In the genomic region with DNA sequence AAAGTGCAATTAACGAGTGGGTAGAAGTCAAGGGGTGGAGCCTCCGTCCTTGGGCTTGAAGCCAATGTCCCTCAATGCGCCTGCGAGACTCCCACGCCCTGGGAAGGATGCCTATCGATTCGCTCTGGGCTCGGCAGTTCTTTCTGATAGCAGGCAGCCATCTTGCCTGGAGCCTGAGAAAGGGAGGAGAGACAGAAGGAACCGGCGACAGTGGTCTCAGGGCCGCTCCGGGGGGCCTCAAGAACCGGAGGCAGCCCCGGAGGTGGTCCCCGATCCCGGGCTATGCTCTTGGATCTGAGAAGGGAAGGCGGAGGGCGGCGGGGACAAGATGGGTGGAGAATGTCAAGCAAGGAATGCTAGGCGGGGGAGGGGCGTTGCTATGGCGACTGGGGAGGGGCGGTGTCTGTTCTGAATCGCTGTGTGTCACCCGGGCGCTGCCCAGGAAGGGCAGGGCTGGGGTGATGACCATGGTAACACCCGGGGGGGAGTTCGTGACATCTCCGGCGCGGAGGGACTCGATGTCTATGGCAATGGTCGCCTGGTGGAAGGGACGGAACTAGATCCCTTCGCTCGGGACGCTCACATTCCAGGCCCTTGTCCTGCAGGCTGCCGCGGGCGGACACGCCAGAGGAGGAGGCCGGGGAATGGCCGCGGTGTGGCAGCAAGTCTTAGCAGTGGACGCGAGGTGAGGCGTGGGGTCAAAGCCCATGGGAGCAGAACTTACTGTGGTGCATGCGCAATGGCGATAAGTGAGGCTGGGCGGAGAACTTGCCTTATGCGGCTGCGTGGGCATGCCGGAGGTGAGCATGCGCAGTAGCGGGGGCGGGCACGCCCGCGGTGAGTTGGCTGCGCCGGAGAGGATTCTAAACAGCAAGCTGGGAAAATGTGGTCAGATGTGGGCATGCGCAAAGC, we compare ENCODE assay signal across 1 cellular context.
TF ChIP-seq lines count a peak whose summit lies in the region.

WDR13 (plus strand) TSS at position 140 of the 912 bp plus-strand sequence; CDS start at position 645, 505 bp downstream.

TF ChIP-seq in HepG2, 621 proteins besides CTCF, POLR2A, EP300 and RAD21 (continued from another document and continues in another):
- no peak for TF ChIP-seq RFXAP (CRISPR knock-in tag; IDR thresholded peaks at IDR 0.05; ENCODE audit: borderline replicate concordance)
- no peak; the same call in 1 of the 2 replicates for TF ChIP-seq THAP9 (CRISPR knock-in tag; IDR thresholded peaks at IDR 0.05; ENCODE audit: borderline replicate concordance)
- TF ChIP-seq PRDM15 (CRISPR knock-in tag; IDR thresholded peaks at IDR 0.05), result no peak
- TF ChIP-seq ZNF124 (CRISPR knock-in tag; IDR thresholded peaks at IDR 0.05), result no peak
- TF ChIP-seq CBX2 (IDR thresholded peaks at IDR 0.05; ENCODE audit: low read depth, low read length), result no peak
- no peak for TF ChIP-seq CBX2 (CRISPR knock-in tag; IDR thresholded peaks at IDR 0.05; ENCODE audit: low read depth)
- TF ChIP-seq ZSCAN22 (CRISPR knock-in tag; IDR thresholded peaks at IDR 0.05), result no peak
- no peak for TF ChIP-seq ZNF501 (CRISPR knock-in tag; IDR thresholded peaks at IDR 0.05)
- no peak for TF ChIP-seq SIX1 (CRISPR knock-in tag; IDR thresholded peaks at IDR 0.05; ENCODE audit: borderline replicate concordance)
- no peak for TF ChIP-seq NBN (conservative IDR thresholded peaks at IDR 0.05)
- no peak for TF ChIP-seq ZNF724P (CRISPR knock-in tag; IDR thresholded peaks at IDR 0.05; ENCODE audit: borderline replicate concordance)
- no peak for TF ChIP-seq NONO (IDR thresholded peaks at IDR 0.05)
- no peak; the same call in 1 of the 2 replicates for TF ChIP-seq NONO (CRISPR knock-in tag; conservative IDR thresholded peaks at IDR 0.05)
- no peak for TF ChIP-seq ZSCAN20 (CRISPR knock-in tag; IDR thresholded peaks at IDR 0.05; ENCODE audit: borderline replicate concordance)
- TF ChIP-seq BCL6 (CRISPR knock-in tag; IDR thresholded peaks at IDR 0.05), result no peak
- no peak for TF ChIP-seq ZNF615 (CRISPR knock-in tag; IDR thresholded peaks at IDR 0.05; ENCODE audit: borderline replicate concordance)
- TF ChIP-seq TBL1XR1 (IDR thresholded peaks at IDR 0.05; ENCODE audit: borderline replicate concordance, low read length, partially characterized antibody), result no peak
- TF ChIP-seq GABPB1 (CRISPR knock-in tag; IDR thresholded peaks at IDR 0.05), result no peak; the same call in none of the 2 replicates
- TF ChIP-seq ZNF24 (IDR thresholded peaks at IDR 0.05), result no peak
- TF ChIP-seq ZNF670 (CRISPR knock-in tag; IDR thresholded peaks at IDR 0.05; ENCODE audit: borderline replicate concordance), result no peak
- TF ChIP-seq, protein P1, sequence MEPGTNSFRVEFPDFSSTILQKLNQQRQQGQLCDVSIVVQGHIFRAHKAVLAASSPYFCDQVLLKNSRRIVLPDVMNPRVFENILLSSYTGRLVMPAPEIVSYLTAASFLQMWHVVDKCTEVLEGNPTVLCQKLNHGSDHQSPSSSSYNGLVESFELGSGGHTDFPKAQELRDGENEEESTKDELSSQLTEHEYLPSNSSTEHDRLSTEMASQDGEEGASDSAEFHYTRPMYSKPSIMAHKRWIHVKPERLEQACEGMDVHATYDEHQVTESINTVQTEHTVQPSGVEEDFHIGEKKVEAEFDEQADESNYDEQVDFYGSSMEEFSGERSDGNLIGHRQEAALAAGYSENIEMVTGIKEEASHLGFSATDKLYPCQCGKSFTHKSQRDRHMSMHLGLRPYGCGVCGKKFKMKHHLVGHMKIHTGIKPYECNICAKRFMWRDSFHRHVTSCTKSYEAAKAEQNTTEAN (CRISPR knock-in tag; conservative IDR thresholded peaks at IDR 0.05), result no peak
- TF ChIP-seq CEBPB (IDR thresholded peaks at IDR 0.05; ENCODE audit: borderline replicate concordance, low read depth, low read length), result no peak
- no peak for TF ChIP-seq ZNF713 (CRISPR knock-in tag; IDR thresholded peaks at IDR 0.05)
- no peak for TF ChIP-seq HDAC1 (CRISPR knock-in tag; IDR thresholded peaks at IDR 0.05)
- no peak for TF ChIP-seq ZNF224 (CRISPR knock-in tag; IDR thresholded peaks at IDR 0.05)
- TF ChIP-seq, protein P2, sequence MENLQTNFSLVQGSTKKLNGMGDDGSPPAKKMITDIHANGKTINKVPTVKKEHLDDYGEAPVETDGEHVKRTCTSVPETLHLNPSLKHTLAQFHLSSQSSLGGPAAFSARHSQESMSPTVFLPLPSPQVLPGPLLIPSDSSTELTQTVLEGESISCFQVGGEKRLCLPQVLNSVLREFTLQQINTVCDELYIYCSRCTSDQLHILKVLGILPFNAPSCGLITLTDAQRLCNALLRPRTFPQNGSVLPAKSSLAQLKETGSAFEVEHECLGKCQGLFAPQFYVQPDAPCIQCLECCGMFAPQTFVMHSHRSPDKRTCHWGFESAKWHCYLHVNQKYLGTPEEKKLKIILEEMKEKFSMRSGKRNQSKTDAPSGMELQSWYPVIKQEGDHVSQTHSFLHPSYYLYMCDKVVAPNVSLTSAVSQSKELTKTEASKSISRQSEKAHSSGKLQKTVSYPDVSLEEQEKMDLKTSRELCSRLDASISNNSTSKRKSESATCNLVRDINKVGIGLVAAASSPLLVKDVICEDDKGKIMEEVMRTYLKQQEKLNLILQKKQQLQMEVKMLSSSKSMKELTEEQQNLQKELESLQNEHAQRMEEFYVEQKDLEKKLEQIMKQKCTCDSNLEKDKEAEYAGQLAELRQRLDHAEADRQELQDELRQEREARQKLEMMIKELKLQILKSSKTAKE (CRISPR knock-in tag; IDR thresholded peaks at IDR 0.05; ENCODE audit: borderline replicate concordance), result no peak; the same call in 1 of the 2 replicates
- no peak for TF ChIP-seq ZNF33B (CRISPR knock-in tag; IDR thresholded peaks at IDR 0.05)
- TF ChIP-seq ZNF580 (CRISPR knock-in tag; IDR thresholded peaks at IDR 0.05; ENCODE audit: borderline replicate concordance, low read depth), result no peak
- TF ChIP-seq ZNF564 (CRISPR knock-in tag; IDR thresholded peaks at IDR 0.05), result no peak
- TF ChIP-seq PHB2 (IDR thresholded peaks at IDR 0.05; ENCODE audit: partially characterized antibody), result no peak
- no peak for TF ChIP-seq ZNF574 (CRISPR knock-in tag; IDR thresholded peaks at IDR 0.05)
- TF ChIP-seq ZSCAN5A (CRISPR knock-in tag; IDR thresholded peaks at IDR 0.05; ENCODE audit: borderline replicate concordance), result no peak
- no peak for TF ChIP-seq TRAFD1 (CRISPR knock-in tag; IDR thresholded peaks at IDR 0.05; ENCODE audit: borderline replicate concordance)
- TF ChIP-seq ZNF672 (CRISPR knock-in tag; IDR thresholded peaks at IDR 0.05), result no peak
- TF ChIP-seq ISX (CRISPR knock-in tag; conservative IDR thresholded peaks at IDR 0.05), result no peak
- no peak for TF ChIP-seq AHR (CRISPR knock-in tag; IDR thresholded peaks at IDR 0.05)
- 0 out of 2 replicates have a peak, but pooled peaks have one; percentile 19 for TF ChIP-seq ZNF143 (CRISPR knock-in tag; IDR thresholded peaks at IDR 0.05)
- TF ChIP-seq IRF1 (CRISPR knock-in tag; IDR thresholded peaks at IDR 0.05; ENCODE audit: low read depth), result no peak
- no peak for TF ChIP-seq PHF5A (CRISPR knock-in tag; IDR thresholded peaks at IDR 0.05; ENCODE audit: low read depth, unreplicated experiment)
- TF ChIP-seq ZSCAN21 (CRISPR knock-in tag; IDR thresholded peaks at IDR 0.05; ENCODE audit: borderline replicate concordance), result no peak
- TF ChIP-seq CHCHD3 (CRISPR knock-in tag; IDR thresholded peaks at IDR 0.05), result no peak
- no peak for TF ChIP-seq ZFP36L2 (CRISPR knock-in tag; IDR thresholded peaks at IDR 0.05)
- TF ChIP-seq NKX3-1 (CRISPR knock-in tag; IDR thresholded peaks at IDR 0.05), result no peak
- no peak for TF ChIP-seq SUZ12 (IDR thresholded peaks at IDR 0.05; ENCODE audit: low read depth, low read length)
